In genomic region chr16:89054261-89054661, GRCh38 we compare ENCODE assay signal across 20 cellular contexts. TPM values are rescaled to one million over a fixed set of nuclear protein-coding genes. Genes with fewer than 3 reads are reported as not detected.
A peak's percentile ranks its signal among the peaks of the same experiment; 100 is the strongest.
DNase-seq lines count a peak whose midpoint lies in the region; ATAC-seq, FAIRE-seq and TF ChIP-seq lines count a peak whose summit lies in the region.
"Had no signal": no experiment of that assay in that cellular context is flagged by ENCODE, and none has a peak within 500 bp of the region (broad histone marks: within the 10 kb centered on the region; RNA-seq: fewer than 3 reads in every experiment).

No MANE protein-coding gene starts in this region.

- no peak for DNase-seq in HepG2 (ENCODE audit: low spot score)
- DNase-seq in right lobe of liver: no peak
- DNase-seq in Karpas-422: peak; percentile 45
- peak; percentile 52 to 76 for DNase-seq in left colon
- no peak for DNase-seq in NCI-H2227 treated with DMSO at 0.1 percent for 48 hours (lab: John Stamatoyannopoulos, UW)
- no peak for DNase-seq in SW 1271 (lab: John Stamatoyannopoulos, UW)
- DNase-seq: AML-193; CD4-positive, alpha-beta T cell; DMS 273 treated with DMSO at 0.1 percent for 48 hours; DND-41; MG63; NCI-H526 treated with DMSO at 0.1 percent for 48 hours; SHP77 treated with DMSO at 0.1 percent for 48 hours; T-helper 17 cell had no signal

- H3K9me3 ChIP-seq in HepG2 (ENCODE audit: low read length) (no peaks in the 10 kb centered on the region), right lobe of liver (no peaks in the 10 kb centered on the region), Karpas-422 (ENCODE audit: low read length) (no peaks in the 10 kb centered on the region)
- H3K9me3 ChIP-seq: A549; BLaER1 treated with 17β-estradiol and CSF1 and Interleukin-3, amounts not matched to agents 10 nM and 100 nM; MG63 had no signal

- 0% methylated on average over 3 of the region's 15 CpGs for WGBS in HepG2 (ENCODE audit: low lambda C conversion rate)
- no CpG with 5 or more reads among the region's 15 CpGs for WGBS in right lobe of liver (ENCODE audit: insufficient coverage, low coverage, low lambda C conversion rate, missing lambda C conversion rate)

- POLR2A ChIA-PET in HepG2 (lab: Yijun Ruan, JAX): no interaction called here

- H3K9ac ChIP-seq in HepG2 (ENCODE audit: insufficient read depth, low read depth, low read length): no peak overlapping the region
- H3K9ac ChIP-seq in Karpas-422 (ENCODE audit: low read length): no peak overlapping the region
- H3K9ac ChIP-seq: BLaER1 treated with 17β-estradiol and CSF1 and Interleukin-3, amounts not matched to agents 10 nM and 100 nM had no signal

- H4K20me1 ChIP-seq in HepG2 (ENCODE audit: insufficient read depth, low read length) (no peaks in the 10 kb centered on the region), Karpas-422 (ENCODE audit: insufficient read depth, low read depth, low read length) (0 out of 2 replicates have a peak, but pooled peaks cover 2% of the 10 kb centered on the region)

- no peak overlapping the region for H3K4me2 ChIP-seq in HepG2 (ENCODE audit: low read depth, low read length)
- H3K4me2 ChIP-seq in Karpas-422 (ENCODE audit: low read depth, low read length, poor library complexity, severe bottlenecking): no peak overlapping the region

- H2AFZ ChIP-seq in HepG2 (ENCODE audit: low read length): no peak overlapping the region
- H2AFZ ChIP-seq in Karpas-422 (ENCODE audit: low read length): no peak overlapping the region

- in situ Hi-C loops in HepG2 (cut with HindIII; ENCODE audit: extremely low pct_ligation_motif_present, low pct_unique_long_range_greater_than_20kb): no loop called here

- no peak overlapping the region for H3K27ac ChIP-seq in HepG2 (ENCODE audit: extremely low read length, insufficient read depth, low read length)
- no peak overlapping the region for H3K27ac ChIP-seq in right lobe of liver
- H3K27ac ChIP-seq in Karpas-422 (ENCODE audit: low read length): no peak overlapping the region
- H3K27ac ChIP-seq: SK-N-MC had no signal

- BruUV-seq in HepG2 (replicated peaks; lab: Mats Ljungman, UMichigan): no TSS peak

- H3K4me3 ChIP-seq in HepG2 (replicated peaks in 1 of 3; ENCODE audit: insufficient read depth in 1 of 3, low read depth in 2 of 3, low read length in 3 of 3) (no peak overlapping the region), right lobe of liver (no peak overlapping the region), Karpas-422 (ENCODE audit: low read length) (no peak overlapping the region)
- H3K4me3 ChIP-seq: A549; BLaER1 treated with 17β-estradiol and CSF1 and Interleukin-3, amounts not matched to agents 10 nM and 100 nM; MG63; SK-N-MC had no signal

- peaks cover 7% of the 10 kb centered on the region for H3K4me1 ChIP-seq in HepG2 (ENCODE audit: insufficient read depth, low read length)
- H3K4me1 ChIP-seq in right lobe of liver: no peaks in the 10 kb centered on the region
- H3K4me1 ChIP-seq in Karpas-422 (ENCODE audit: low read length): no peaks in the 10 kb centered on the region

- intact Hi-C loops in HepG2 (cut with micrococcal nuclease; ENCODE audit: unreplicated experiment): no loop called here
- intact Hi-C loops in right lobe of liver (cut with DNase I): no loop called here
- intact Hi-C loops in left colon (cut with DNase I, micrococcal nuclease): no loop called here

- no peak for TF ChIP-seq EP300 in HepG2 (IDR thresholded peaks at IDR 0.05; ENCODE audit: low read depth in 2 of 2, low read length in 2 of 2)
- no peak for TF ChIP-seq EP300 in HepG2 (CRISPR knock-in tag; IDR thresholded peaks at IDR 0.05; ENCODE audit: borderline replicate concordance)

- ATAC-seq in HepG2: no peak
- ATAC-seq in right lobe of liver: no peak
- ATAC-seq in left colon: peak; percentile 44
- no peak for ATAC-seq in GM19467 (IDR thresholded peaks at IDR 0.05; ENCODE audit: unreplicated experiment)
- ATAC-seq: T-helper 17 cell had no signal

- no peaks in the 10 kb centered on the region for H3K9me2 ChIP-seq in Karpas-422 (replicated peaks; ENCODE audit: insufficient read depth, low read length)

- CTCF ChIA-PET in HepG2 (lab: Yijun Ruan, JAX; ENCODE audit: low intra/inter-chr PET ratio, low total read pairs): no interaction called here

- no peak for FAIRE-seq in HepG2 (lab: Jason Lieb, UNC)
- FAIRE-seq: A549, GM18507, H1 had no signal

- H3K27me3 ChIP-seq in HepG2 (ENCODE audit: control insufficient read depth in 1 of 2, insufficient read depth in 2 of 2, low read length in 2 of 2) (peaks cover 42 to 90% of the 10 kb centered on the region in 2 experiments), right lobe of liver (no peaks in the 10 kb centered on the region), Karpas-422 (ENCODE audit: low read length) (no peaks in the 10 kb centered on the region)
- H3K27me3 ChIP-seq: BLaER1 treated with 17β-estradiol and CSF1 and Interleukin-3, amounts not matched to agents 10 nM and 100 nM; MG63 had no signal

- TF ChIP-seq POLR2A in HepG2 (IDR thresholded peaks at IDR 0.05; ENCODE audit: insufficient read depth in 1 of 2, low read depth in 2 of 2, low read length in 2 of 2): no peak
- TF ChIP-seq POLR2A in right lobe of liver (IDR thresholded peaks at IDR 0.05): no peak

- TF ChIP-seq RAD21 in HepG2 (CRISPR knock-in tag; IDR thresholded peaks at IDR 0.05): no peak

- TF ChIP-seq CTCF in HepG2 (CRISPR knock-in tag; IDR thresholded peaks at IDR 0.05) (no peak), right lobe of liver (IDR thresholded peaks at IDR 0.05) (no peak)

- H3K79me2 ChIP-seq in HepG2 (ENCODE audit: insufficient read depth, low read length) (no peaks in the 10 kb centered on the region), Karpas-422 (ENCODE audit: low read length) (no peaks in the 10 kb centered on the region)

- H3K36me3 ChIP-seq in HepG2 (replicated peaks in 1 of 2; ENCODE audit: control insufficient read depth in 1 of 2, insufficient read depth in 2 of 2, low read length in 2 of 2) (no peaks in the 10 kb centered on the region), right lobe of liver (no peaks in the 10 kb centered on the region), Karpas-422 (ENCODE audit: insufficient read depth, low read length) (no peaks in the 10 kb centered on the region)
- H3K36me3 ChIP-seq: BLaER1 treated with 17β-estradiol and CSF1 and Interleukin-3, amounts not matched to agents 10 nM and 100 nM; MG63 had no signal

TF ChIP-seq in HepG2, 621 proteins besides CTCF, POLR2A, EP300 and RAD21:
- TF ChIP-seq AGO1 (IDR thresholded peaks at IDR 0.05; ENCODE audit: low read depth, low read length, poor library complexity, severe bottlenecking) (peak; percentile 18), HNRNPLL (IDR thresholded peaks at IDR 0.05; ENCODE audit: low read depth, low read length, poor library complexity, severe bottlenecking) (peak; percentile 26), HNF1B (CRISPR knock-in tag; IDR thresholded peaks at IDR 0.05) (no peak)

RNA-seq across cellular contexts. Expression of gene ACSF3, which starts 39.4 kb away (rescaled TPM):
- total RNA-seq in HepG2 (2016; rRNA removed; fragmentation: Illumina TruSeq; extraction: Trizol): 23.5 and 30.6 TPM in 2 replicates
- 13.8 and 14.5 TPM in 2 replicates for total RNA-seq in HepG2 (2016; cell fraction: cytosol; rRNA removed; fragmentation: Illumina TruSeq; extraction: Trizol; ENCODE audit: low read depth)
- total RNA-seq in HepG2 (2016; cell fraction: insoluble cytoplasmic fraction; rRNA removed; fragmentation: Illumina TruSeq; extraction: Trizol): 22.1 and 29.1 TPM in 2 replicates
- total RNA-seq in HepG2 (2016; cell fraction: membrane; rRNA removed; fragmentation: Illumina TruSeq; extraction: Trizol): 23.0 and 24.3 TPM in 2 replicates
- 19.3 and 21.6 TPM in 2 replicates for total RNA-seq in HepG2 (2016; cell fraction: nucleus; rRNA removed; fragmentation: Illumina TruSeq; extraction: Trizol)
- polyA plus RNA-seq in HepG2 (2011; rRNA removed): 14.9 and 16.5 TPM in 2 replicates
- 11.3 and 15.5 TPM in 2 replicates for polyA plus RNA-seq in HepG2 (2011; cell fraction: cytosol; rRNA removed)
- 31.3 and 34.0 TPM in 2 replicates for polyA plus RNA-seq in HepG2 (2011; cell fraction: nucleus; rRNA removed)
- 16.6 and 17.2 TPM in 2 replicates for polyA plus RNA-seq in HepG2 (2012)
- polyA plus RNA-seq in HepG2 (2016; cell fraction: cytosol; fragmentation: Illumina TruSeq; extraction: Trizol; ENCODE audit: low read depth): 6.9 and 9.7 TPM in 2 replicates
- 21.8 and 22.0 TPM in 2 replicates for polyA plus RNA-seq in HepG2 (2016; cell fraction: insoluble cytoplasmic fraction; fragmentation: Illumina TruSeq; extraction: Trizol; ENCODE audit: low read depth)
- polyA plus RNA-seq in HepG2 (2016; cell fraction: membrane; fragmentation: Illumina TruSeq; extraction: Trizol; ENCODE audit: low read depth): 11.2 and 13.0 TPM in 2 replicates
- 37.2 and 38.9 TPM in 2 replicates for polyA plus RNA-seq in HepG2 (2016; cell fraction: nucleus; fragmentation: Illumina TruSeq; extraction: Trizol; ENCODE audit: insufficient read depth, low read depth)
- polyA minus RNA-seq in HepG2 (2011; rRNA and poly(A)+ RNA removed; ENCODE audit: low replicate concordance): 46.7 and 47.0 TPM in 2 replicates
- 22.4 and 32.0 TPM in 2 replicates for polyA minus RNA-seq in HepG2 (2011; cell fraction: cytosol; rRNA and poly(A)+ RNA removed)
- polyA minus RNA-seq in HepG2 (2011; cell fraction: nucleus; rRNA and poly(A)+ RNA removed): 35.9 and 36.8 TPM in 2 replicates
- 10 to 100 TPM; 20.2 to 33.6 (median 29.4) TPM for total RNA-seq in right lobe of liver
- total RNA-seq in Karpas-422 (2014; rRNA removed; shearing (Covaris generic); ENCODE audit: low replicate concordance): 30.4 and 49.4 TPM in 2 replicates
- total RNA-seq in left colon: 10 to 100 TPM; 55.6 to 62.9 TPM

Comparison
In these comparisons a context has a peak if more than half of its experiments do, and no peak if none do; other contexts are left out.
1. DNase-seq: peak in Karpas-422 (single experiment) and left colon (2 of 2); none in HepG2 (single experiment), right lobe of liver (0 of 3), NCI-H2227 treated with DMSO at 0.1 percent for 48 hours (single experiment) and SW 1271 (0 of 2).